Comparison of ENCODE assay signal across 11 cellular contexts in genomic region chr3:137217733-137218132, GRCh38.
DNase-seq lines count a peak whose midpoint lies in the region; ATAC-seq and TF ChIP-seq lines count a peak whose summit lies in the region.
"Had no signal": no experiment of that assay in that cellular context is flagged by ENCODE, and none has a peak within 500 bp of the region (broad histone marks: within the 10 kb centered on the region; RNA-seq: fewer than 3 reads in every experiment).

No MANE protein-coding gene starts in this region.

- H3K4me2 ChIP-seq in DOHH2 (ENCODE audit: low read length) = no peak overlapping the region

- H4K20me1 ChIP-seq in DOHH2 (ENCODE audit: control insufficient read depth, insufficient read depth, low read depth, low read length) = no peaks in the 10 kb centered on the region

- H3K27me3 ChIP-seq in DOHH2 (ENCODE audit: control insufficient read depth, low read length) (no peaks in the 10 kb centered on the region), H7 (ENCODE audit: control insufficient read depth, insufficient read depth, low read length) (no peaks in the 10 kb centered on the region), kidney epithelial cell (ENCODE audit: control insufficient read depth, insufficient read depth, low read length) (no peaks in the 10 kb centered on the region), adrenal gland (no peaks in the 10 kb centered on the region), spleen (replicated peaks in 1 of 7) (no peaks in the 10 kb centered on the region)
- H3K27me3 ChIP-seq: dorsolateral prefrontal cortex had no signal

- TF ChIP-seq POLR2A in adrenal gland (IDR thresholded peaks at IDR 0.05) = no peak
- no peak for TF ChIP-seq POLR2A in spleen (IDR thresholded peaks at IDR 0.05)

- DNase-seq in H7 (peak; percentile 45), SK-MEL-5 (ENCODE audit: low read depth, low spot score) (peak; percentile 56), kidney epithelial cell (ENCODE audit: low read depth) (no peak), adrenal gland (no peak), spleen (no peak)
- DNase-seq: activated CD4-positive, alpha-beta T cell treated with anti-CD3 and anti-CD28 coated beads, Interleukin-2, amount 50 U/mL, for 48 hours; dorsolateral prefrontal cortex; GOT3; midbrain had no signal

- TF ChIP-seq CTCF in DOHH2 (IDR thresholded peaks at IDR 0.05; ENCODE audit: low read depth, low read length, poor library complexity, severe bottlenecking) (peak; percentile 74), kidney epithelial cell (IDR thresholded peaks at IDR 0.05; ENCODE audit: insufficient read depth, low read length, poor library complexity, severe bottlenecking) (peak; percentile 14), adrenal gland (IDR thresholded peaks at IDR 0.05) (no peak), spleen (IDR thresholded peaks at IDR 0.05 in 8 of 11, conservative IDR thresholded peaks at IDR 0.05 in 3 of 11) (no peak)

- H3K4me3 ChIP-seq in DOHH2 (ENCODE audit: low read length) (no peak overlapping the region), H7 (ENCODE audit: insufficient read depth, low read depth, low read length) (no peak overlapping the region), kidney epithelial cell (ENCODE audit: low read depth, low read length) (no peak overlapping the region), adrenal gland (no peak overlapping the region), spleen (no peak overlapping the region)
- H3K4me3 ChIP-seq: dorsolateral prefrontal cortex had no signal

- H3K36me3 ChIP-seq in DOHH2 (ENCODE audit: control insufficient read depth, low read length) (no peaks in the 10 kb centered on the region), H7 (replicated peaks; ENCODE audit: control insufficient read depth, insufficient read depth, low read length) (no peaks in the 10 kb centered on the region), kidney epithelial cell (ENCODE audit: control insufficient read depth, insufficient read depth, low read length) (no peaks in the 10 kb centered on the region), adrenal gland (replicated peaks in 1 of 2) (no peaks in the 10 kb centered on the region), spleen (no peaks in the 10 kb centered on the region)

- no peak for ATAC-seq in GM18502 (IDR thresholded peaks at IDR 0.05; ENCODE audit: poor library complexity, unreplicated experiment)

- H3K4me1 ChIP-seq in DOHH2 (ENCODE audit: control insufficient read depth, low read length) (no peaks in the 10 kb centered on the region), adrenal gland (replicated peaks in 1 of 2) (no peaks in the 10 kb centered on the region), spleen (no peaks in the 10 kb centered on the region)

- in situ Hi-C loops in SK-MEL-5 (cut with HindIII; ENCODE audit: low pct_unique_long_range_greater_than_20kb, low sequenced_read_pairs) = no loop called here

- no peaks in the 10 kb centered on the region for H3K9me2 ChIP-seq in DOHH2 (replicated peaks; ENCODE audit: control insufficient read depth, low read length)

- WGBS in adrenal gland, 4 donors = 24 to 38% (median 29%) methylated on average over 5 of the region's 5 CpGs
- WGBS in spleen, 5 donors = 31 to 38% (median 37%) methylated on average over 5 of the region's 5 CpGs

- H3K27ac ChIP-seq in DOHH2 (ENCODE audit: low read depth, low read length) (no peak overlapping the region), adrenal gland (no peak overlapping the region), spleen (no peak overlapping the region)
- H3K27ac ChIP-seq: dorsolateral prefrontal cortex had no signal

- H3K9me3 ChIP-seq in DOHH2 (ENCODE audit: control insufficient read depth, insufficient read depth, low read length) = no peaks in the 10 kb centered on the region
- no peaks in the 10 kb centered on the region for H3K9me3 ChIP-seq in adrenal gland (replicated peaks in 1 of 3)
- peaks cover 0 to 19% (median 6%) of the 10 kb centered on the region in 8 donors for H3K9me3 ChIP-seq in spleen

- H3F3A ChIP-seq in DOHH2 (ENCODE audit: control insufficient read depth, insufficient read depth) = no peaks in the 10 kb centered on the region

- no peaks in the 10 kb centered on the region for H3K79me2 ChIP-seq in DOHH2 (ENCODE audit: control insufficient read depth, low read length)

- intact Hi-C loops in adrenal gland (cut with DNase I) = no loop called here
- intact Hi-C loops in spleen (cut with DNase I; ENCODE audit: low total_unique reads) = no loop called here

Comparison
In these comparisons a context has a peak if more than half of its experiments do, and no peak if none do; other contexts are left out.
1. CTCF ChIP-seq: peak in DOHH2 (single experiment) and kidney epithelial cell (single experiment); none in adrenal gland (0 of 6) and spleen (0 of 11).
2. DNase-seq: peak in H7 (single experiment) and SK-MEL-5 (single experiment); none in kidney epithelial cell (single experiment), adrenal gland (0 of 7) and spleen (single experiment).